8 cellular contexts compared by ENCODE assay signal in the genomic region with DNA sequence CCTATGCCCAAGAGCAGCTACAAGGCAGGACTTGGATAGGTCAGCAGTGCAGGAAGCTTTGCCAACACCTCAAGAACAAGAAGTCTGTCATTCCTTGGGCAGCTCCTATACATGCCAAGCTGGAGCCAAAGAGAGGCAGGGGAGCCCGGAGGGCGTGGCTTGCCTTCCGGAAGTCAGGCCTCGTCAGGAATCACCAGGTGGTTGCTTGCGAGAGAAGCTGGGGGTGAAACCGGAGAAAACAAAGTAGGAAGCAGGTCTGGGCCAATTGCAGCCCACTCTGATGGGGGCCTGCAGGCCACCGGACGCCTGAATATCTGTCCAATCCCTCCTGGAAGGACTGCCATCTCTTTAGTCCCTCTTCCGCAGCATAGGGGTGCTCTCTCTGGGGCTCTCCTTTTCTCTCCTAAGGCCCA.
A peak's percentile ranks its signal among the peaks of the same experiment; 100 is the strongest.
DNase-seq lines count a peak whose midpoint lies in the region; ATAC-seq, FAIRE-seq and TF ChIP-seq lines count a peak whose summit lies in the region.

No MANE protein-coding gene starts in this region.

- no peak for TF ChIP-seq CTCF in LNCaP clone FGC (IDR thresholded peaks at IDR 0.05; ENCODE audit: control insufficient read depth, extremely low read depth, insufficient read depth)
- TF ChIP-seq CTCF in WI38 (IDR thresholded peaks at IDR 0.05; ENCODE audit: low read depth, low read length): no peak
- no peak for TF ChIP-seq CTCF in foreskin fibroblast (IDR thresholded peaks at IDR 0.05; ENCODE audit: low read depth, low read length)

- peak overlapping the region; percentile 34 for H3K4me3 ChIP-seq in LNCaP clone FGC (ENCODE audit: low read depth, low read length)
- H3K4me3 ChIP-seq in WI38 (ENCODE audit: low read depth, low read length): peak overlapping the region; percentile 52
- peak overlapping the region; percentile 36 to 58 for H3K4me3 ChIP-seq in foreskin fibroblast (ENCODE audit: low read depth in 1 of 2, low read length in 2 of 2)

- no peak for FAIRE-seq in H54 (lab: Jason Lieb, UNC)

- DNase-seq in COR-L47 (lab: John Stamatoyannopoulos, UW): peak; percentile 87
- DNase-seq in LNCaP clone FGC (ENCODE audit: low read depth): no peak
- DNase-seq in foreskin fibroblast: peak in 1 of 2 donors; percentile 2
- DNase-seq in pons (ENCODE audit: low spot score): peak; percentile 9
- no peak for DNase-seq in germinal center (ENCODE audit: low spot score)
- DNase-seq in H54 (ENCODE audit: insufficient read length, low spot score): no peak

- ATAC-seq in HG02571 (IDR thresholded peaks at IDR 0.05; ENCODE audit: unreplicated experiment): no peak

- no peak for TF ChIP-seq POLR2A in H54 (IDR thresholded peaks at IDR 0.05; ENCODE audit: low read depth, low read length)

Comparison
In these comparisons a context has a peak if more than half of its experiments do, and no peak if none do; other contexts are left out.
1. DNase-seq: peak in COR-L47 (single experiment) and pons (single experiment); none in LNCaP clone FGC (single experiment), germinal center (single experiment) and H54 (single experiment).
2. Peak in every context shown above with its lines, with median percentiles within 50 percentile points of each other: H3K4me3 ChIP-seq.